ENCODE assay signal across 17 cellular contexts in the genomic region with DNA sequence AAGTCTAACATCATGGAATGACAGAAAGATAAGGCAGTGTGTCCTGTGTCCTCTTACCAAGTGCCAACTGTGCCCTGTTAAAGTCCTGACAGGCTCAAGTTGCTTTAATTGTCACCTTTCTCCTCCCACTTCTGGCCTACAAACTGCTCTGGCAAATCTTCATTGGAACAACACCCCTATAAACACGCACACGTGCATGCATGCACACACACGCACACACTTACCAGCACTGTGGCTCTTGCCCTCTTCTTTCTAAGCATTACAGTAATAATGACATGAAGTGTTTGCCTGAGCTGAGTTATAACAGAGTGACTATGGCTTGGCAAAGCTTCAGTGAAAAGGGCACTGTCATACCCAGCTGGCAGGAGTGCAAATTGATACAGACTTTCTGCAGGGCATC.
DNase-seq lines count a peak whose midpoint lies in the region; ATAC-seq and TF ChIP-seq lines count a peak whose summit lies in the region.
"Had no signal": no experiment of that assay in that cellular context is flagged by ENCODE, and none has a peak within 500 bp of the region (broad histone marks: within the 10 kb centered on the region; RNA-seq: fewer than 3 reads in every experiment).

No MANE protein-coding gene starts in this region.

- peaks cover 3% of the 10 kb centered on the region for H3K27me3 Mint-ChIP-seq in CD8-positive, alpha-beta T cell (ENCODE audit: low read depth)
- H3K27me3 Mint-ChIP-seq in Caco-2 (ENCODE audit: insufficient read depth, unreplicated experiment): no peaks in the 10 kb centered on the region
- H3K27me3 Mint-ChIP-seq: activated CD8-positive, alpha-beta T cell treated with anti-CD3 and anti-CD28 coated beads for 36 hours; activated T-cell treated with anti-CD3 and anti-CD28 coated beads, Interleukin-2, amount 50 U/mL, for 24 hours had no signal

- POLR2A ChIA-PET in CD8-positive, alpha-beta T cell (lab: Charles Lee): no interaction called here
- POLR2A ChIA-PET in Caco-2 (lab: Charles Lee): no interaction called here

- H3K4me1 ChIP-seq in right cardiac atrium (ENCODE audit: control insufficient read depth, insufficient read depth, low read length) (no peaks in the 10 kb centered on the region), Caco-2 (no peaks in the 10 kb centered on the region), foreskin keratinocyte (no peaks in the 10 kb centered on the region)
- peaks cover 6% of the 10 kb centered on the region for H3K4me1 ChIP-seq in CD8-positive, alpha-beta T cell (ENCODE audit: insufficient read depth, low read length)
- H3K4me1 ChIP-seq: tibial nerve had no signal

- WGBS in right cardiac atrium: 58% methylated on average over 3 of the region's 3 CpGs

- no TSS peak for BruUV-seq in Caco-2 (replicated peaks; lab: Mats Ljungman, UMichigan)

- peaks cover 3% of the 10 kb centered on the region for H3K36me3 Mint-ChIP-seq in CD8-positive, alpha-beta T cell
- H3K36me3 Mint-ChIP-seq in Caco-2 (ENCODE audit: insufficient read depth, unreplicated experiment): no peaks in the 10 kb centered on the region
- H3K36me3 Mint-ChIP-seq: activated naive CD4-positive, alpha-beta T cell treated with anti-CD3 and anti-CD28 coated beads, Interleukin-2, amount 10 ng/mL, durations not matched to agents 7 days and 5 days had no signal

- intact Hi-C loops in Right ventricle myocardium superior (cut with DNase I): no loop called here
- intact Hi-C loops in cardiac septum (cut with DNase I): no loop called here
- intact Hi-C loops in right cardiac atrium (cut with DNase I): no loop called here
- intact Hi-C loops in CD8-positive, alpha-beta T cell (cut with DNase I, micrococcal nuclease): no loop called here
- intact Hi-C loops in Caco-2 (cut with micrococcal nuclease; ENCODE audit: unreplicated experiment): no loop called here

- TF ChIP-seq CTCF in CD8-positive, alpha-beta T cell (IDR thresholded peaks at IDR 0.05): no peak
- TF ChIP-seq CTCF in Caco-2 (IDR thresholded peaks at IDR 0.05; ENCODE audit: insufficient read depth in 1 of 2, low read depth in 1 of 2, low read length in 1 of 2, severe bottlenecking in 1 of 2, unreplicated experiment in 1 of 2) (no peak), foreskin keratinocyte (conservative IDR thresholded peaks at IDR 0.05) (no peak)

- CTCF ChIA-PET in CD8-positive, alpha-beta T cell (lab: Charles Lee): interaction anchor here (0.8 kb wide), 1 partner anchor 111 kb away, joined by 3 read pairs; no protein-coding TSS in a partner anchor
- CTCF ChIA-PET in Caco-2 (lab: Charles Lee): no interaction called here

- H3K9me3 ChIP-seq in right cardiac atrium (ENCODE audit: control insufficient read depth, low read length): no peaks in the 10 kb centered on the region
- H3K9me3 ChIP-seq in CD8-positive, alpha-beta T cell (ENCODE audit: low read length): no peaks in the 10 kb centered on the region
- no peaks in the 10 kb centered on the region for H3K9me3 ChIP-seq in Caco-2
- H3K9me3 ChIP-seq: neutrophil had no signal

- no peaks in the 10 kb centered on the region for H3K36me3 ChIP-seq in CD8-positive, alpha-beta T cell (ENCODE audit: insufficient read depth, low read length)
- no peaks in the 10 kb centered on the region for H3K36me3 ChIP-seq in Caco-2 (ENCODE audit: control insufficient read depth, insufficient read depth, low read length)
- H3K36me3 ChIP-seq: neutrophil, tibial nerve had no signal

- DNase-seq in Right ventricle myocardium superior (no peak), cardiac septum (ENCODE audit: low spot score) (no peak), NCI-H774 (lab: John Stamatoyannopoulos, UW) (peak; percentile 76), right cardiac atrium (no peak), Caco-2 (no peak), HuH-7.5 (ENCODE audit: low spot score) (no peak), foreskin keratinocyte (no peak)
- DNase-seq in CD8-positive, alpha-beta T cell: no peak
- DNase-seq: activated CD4-positive, CD25-positive, alpha-beta regulatory T cell; activated CD8-positive, alpha-beta T cell treated with anti-CD3 and anti-CD28 coated beads for 36 hours; activated naive CD4-positive, alpha-beta T cell treated with anti-CD3 and anti-CD28 coated beads, Interleukin-2, amount 10 ng/mL, durations not matched to agents 7 days and 5 days; activated T-cell treated with anti-CD3 and anti-CD28 coated beads, Interleukin-2, amount 50 U/mL, for 24 hours; kidney glomerular epithelial cell; stimulated activated naive CD4-positive, alpha-beta T cell treated with Interleukin-2 at 50 U/mL for 16 hours had no signal

- H3K4me1 Mint-ChIP-seq in CD8-positive, alpha-beta T cell (ENCODE audit: low read depth): peaks cover 13% of the 10 kb centered on the region
- no peaks in the 10 kb centered on the region for H3K4me1 Mint-ChIP-seq in Caco-2 (ENCODE audit: low read depth, unreplicated experiment)

- no peak overlapping the region for H3K27ac Mint-ChIP-seq in CD8-positive, alpha-beta T cell
- H3K27ac Mint-ChIP-seq in Caco-2 (ENCODE audit: unreplicated experiment): no peak overlapping the region
- H3K27ac Mint-ChIP-seq: activated CD8-positive, alpha-beta T cell treated with anti-CD3 and anti-CD28 coated beads for 36 hours; activated naive CD4-positive, alpha-beta T cell treated with anti-CD3 and anti-CD28 coated beads, Interleukin-2, amount 10 ng/mL, durations not matched to agents 7 days and 5 days; activated T-cell treated with anti-CD3 and anti-CD28 coated beads, Interleukin-2, amount 50 U/mL, for 24 hours; T-helper 1 cell treated with Interleukin-12 subunit alpha and Interleukin-12 subunit beta and Interleukin-4 antibody, amounts not matched to agents 30 μg/mL and 1 μg/mL, for 36 hours had no signal

- H3K27me3 ChIP-seq in right cardiac atrium (ENCODE audit: control insufficient read depth, insufficient read depth) (no peaks in the 10 kb centered on the region), Caco-2 (replicated peaks; ENCODE audit: control insufficient read depth, insufficient read depth, low read length) (no peaks in the 10 kb centered on the region), foreskin keratinocyte (peaks cover 35% of the 10 kb centered on the region)
- H3K27me3 ChIP-seq in CD8-positive, alpha-beta T cell (ENCODE audit: insufficient read depth, low read length): no peaks in the 10 kb centered on the region
- H3K27me3 ChIP-seq: tibial nerve had no signal

- H3K4me3 Mint-ChIP-seq in CD8-positive, alpha-beta T cell: no peak overlapping the region
- no peak overlapping the region for H3K4me3 Mint-ChIP-seq in Caco-2 (ENCODE audit: unreplicated experiment)
- H3K4me3 Mint-ChIP-seq: activated CD8-positive, alpha-beta T cell treated with anti-CD3 and anti-CD28 coated beads for 36 hours; activated naive CD4-positive, alpha-beta T cell treated with anti-CD3 and anti-CD28 coated beads, Interleukin-2, amount 10 ng/mL, durations not matched to agents 7 days and 5 days; activated T-cell treated with anti-CD3 and anti-CD28 coated beads, Interleukin-2, amount 50 U/mL, for 24 hours; T-helper 1 cell treated with Interleukin-12 subunit alpha and Interleukin-12 subunit beta and Interleukin-4 antibody, amounts not matched to agents 30 μg/mL and 1 μg/mL, for 36 hours had no signal

- H3K27ac ChIP-seq in right cardiac atrium (ENCODE audit: low read length): peak overlapping the region; percentile 30
- H3K27ac ChIP-seq in CD8-positive, alpha-beta T cell (ENCODE audit: low read depth, low read length): no peak overlapping the region
- H3K27ac ChIP-seq in foreskin keratinocyte: no peak overlapping the region
- H3K27ac ChIP-seq: neutrophil, tibial nerve had no signal

- H3K4me3 ChIP-seq in right cardiac atrium (ENCODE audit: low read length) (no peak overlapping the region), Caco-2 (ENCODE audit: low read depth, low read length) (no peak overlapping the region)
- no peak overlapping the region for H3K4me3 ChIP-seq in CD8-positive, alpha-beta T cell (ENCODE audit: low read depth, low read length)
- H3K4me3 ChIP-seq: tibial nerve had no signal

- peaks cover 4% of the 10 kb centered on the region for H3K9me3 Mint-ChIP-seq in CD8-positive, alpha-beta T cell
- H3K9me3 Mint-ChIP-seq in Caco-2 (ENCODE audit: unreplicated experiment): no peaks in the 10 kb centered on the region
- H3K9me3 Mint-ChIP-seq: activated CD8-positive, alpha-beta T cell treated with anti-CD3 and anti-CD28 coated beads for 36 hours; activated T-cell treated with anti-CD3 and anti-CD28 coated beads, Interleukin-2, amount 50 U/mL, for 24 hours had no signal

- ATAC-seq in Right ventricle myocardium superior (ENCODE audit: poor library complexity): peak; percentile 96
- ATAC-seq in right cardiac atrium: peak; percentile 76 to 89
- no peak for ATAC-seq in CD8-positive, alpha-beta T cell
- ATAC-seq in foreskin keratinocyte: no peak
- ATAC-seq: activated CD8-positive, alpha-beta T cell treated with anti-CD3 and anti-CD28 coated beads for 36 hours had no signal

Comparison
In these comparisons a context has a peak if more than half of its experiments do, and no peak if none do; other contexts are left out.
1. ATAC-seq: peak in Right ventricle myocardium superior (single experiment) and right cardiac atrium (2 of 2); none in CD8-positive, alpha-beta T cell (single experiment) and foreskin keratinocyte (single experiment).